ENCODE assay signal across 28 cellular contexts in genomic region chr4:150586162-150586561, GRCh38. TPM values are rescaled to one million over a fixed set of nuclear protein-coding genes. Genes with fewer than 3 reads are reported as not detected.
DNase-seq lines count a peak whose midpoint lies in the region; ATAC-seq and TF ChIP-seq lines count a peak whose summit lies in the region.
"Had no signal": no experiment of that assay in that cellular context is flagged by ENCODE, and none has a peak within 500 bp of the region (broad histone marks: within the 10 kb centered on the region; RNA-seq: fewer than 3 reads in every experiment).

No MANE protein-coding gene starts in this region.

- peak overlapping the region in 1 of 2 experiments; percentile 23; a peak in 1 of 4 replicates for H3K4me3 ChIP-seq in SK-N-SH (ENCODE audit: low read depth in 2 of 2, low read length in 1 of 2)
- H3K4me3 ChIP-seq: gastrocnemius medialis, GM23248, hepatocyte, spleen had no signal

- ATAC-seq in SK-N-SH treated with all-trans-retinoic acid at 6 μM for 48 hours (no peak), GM18505 (IDR thresholded peaks at IDR 0.05; ENCODE audit: unreplicated experiment) (no peak)
- ATAC-seq: gastrocnemius medialis, left colon had no signal

- no peaks in the 10 kb centered on the region for H3K9me3 ChIP-seq in SK-N-SH
- H3K9me3 ChIP-seq: gastrocnemius medialis had no signal

- no peak overlapping the region for H3K9ac ChIP-seq in SK-N-SH
- H3K9ac ChIP-seq: GM23248 had no signal

- TF ChIP-seq POLR2A in GM18505 (IDR thresholded peaks at IDR 0.05; ENCODE audit: borderline replicate concordance, extremely low read depth, insufficient read depth, insufficient read length): no peak

- H3K36me3 ChIP-seq in SK-N-SH (replicated peaks in 1 of 2; ENCODE audit: control insufficient read depth in 1 of 2, insufficient read depth in 2 of 2, low read length in 1 of 2): no peaks in the 10 kb centered on the region
- H3K36me3 ChIP-seq: gastrocnemius medialis had no signal

- no peak for TF ChIP-seq CTCF in SK-N-SH (IDR thresholded peaks at IDR 0.05)
- no peak for TF ChIP-seq CTCF in chondrocyte (IDR thresholded peaks at IDR 0.05)
- TF ChIP-seq CTCF in nephron (IDR thresholded peaks at IDR 0.05; ENCODE audit: unreplicated experiment in 3 of 3): no peak
- TF ChIP-seq CTCF in type B pancreatic cell (conservative IDR thresholded peaks at IDR 0.05): no peak

- H3K27me3 Mint-ChIP-seq in chondrocyte (ENCODE audit: low read depth): no peaks in the 10 kb centered on the region
- peaks cover 79% of the 10 kb centered on the region for H3K27me3 Mint-ChIP-seq in nephron (ENCODE audit: low read depth)
- peaks cover 69% of the 10 kb centered on the region for H3K27me3 Mint-ChIP-seq in type B pancreatic cell
- H3K27me3 Mint-ChIP-seq: activated naive CD4-positive, alpha-beta T cell treated with anti-CD3 and anti-CD28 coated beads, Interleukin-2, amount 50 U/mL, for 24 hours; CD4-positive, alpha-beta T cell had no signal

- H3K4me2 ChIP-seq in SK-N-SH: peak overlapping the region; percentile 91

- H3K4me1 ChIP-seq in SK-N-SH (ENCODE audit: control insufficient read depth in 1 of 2, insufficient read depth in 2 of 2, low read depth in 1 of 2, low read length in 1 of 2): peaks cover 3 to 24% of the 10 kb centered on the region in 2 experiments; a peak in 3 of 4 replicates
- H3K4me1 ChIP-seq: gastrocnemius medialis, spleen had no signal

- H3K4me1 Mint-ChIP-seq in chondrocyte (ENCODE audit: low read depth) (peaks cover 61% of the 10 kb centered on the region), nephron (peaks cover 21% of the 10 kb centered on the region), type B pancreatic cell (ENCODE audit: unreplicated experiment) (peaks cover 20% of the 10 kb centered on the region)
- H3K4me1 Mint-ChIP-seq: activated naive CD4-positive, alpha-beta T cell treated with anti-CD3 and anti-CD28 coated beads, Interleukin-2, amount 50 U/mL, for 24 hours had no signal

- H3K9me3 Mint-ChIP-seq in chondrocyte (ENCODE audit: low read depth): no peaks in the 10 kb centered on the region
- H3K9me3 Mint-ChIP-seq in nephron: no peaks in the 10 kb centered on the region
- no peaks in the 10 kb centered on the region for H3K9me3 Mint-ChIP-seq in type B pancreatic cell
- H3K9me3 Mint-ChIP-seq: activated naive CD4-positive, alpha-beta T cell treated with anti-CD3 and anti-CD28 coated beads, Interleukin-2, amount 50 U/mL, for 24 hours; CD4-positive, alpha-beta T cell had no signal

- H3K36me3 Mint-ChIP-seq in chondrocyte (ENCODE audit: low read depth): no peaks in the 10 kb centered on the region
- H3K36me3 Mint-ChIP-seq in nephron (ENCODE audit: low read depth): peaks cover 37% of the 10 kb centered on the region
- peaks cover 60% of the 10 kb centered on the region for H3K36me3 Mint-ChIP-seq in type B pancreatic cell

- no peak overlapping the region for H3K27ac ChIP-seq in SK-N-SH (ENCODE audit: low read depth in 2 of 2, low read length in 1 of 2)
- H3K27ac ChIP-seq: 22Rv1, gastrocnemius medialis, GM23248, hepatocyte, HL-60, spleen had no signal

- H3K9me2 ChIP-seq in SK-N-SH: no peaks in the 10 kb centered on the region

- POLR2A ChIA-PET in SK-N-SH (lab: Yijun Ruan, JAX): no interaction called here

- peaks cover 24% of the 10 kb centered on the region for H3K79me2 ChIP-seq in SK-N-SH (ENCODE audit: insufficient read depth)

- no peaks in the 10 kb centered on the region for H3F3A ChIP-seq in SK-N-SH (replicated peaks; ENCODE audit: insufficient read depth)

- peak overlapping the region; percentile 19; the same call in 1 of the 2 replicates for H2AFZ ChIP-seq in SK-N-SH (ENCODE audit: low read depth)
- H2AFZ ChIP-seq: GM23248, hepatocyte had no signal

- no peaks in the 10 kb centered on the region for H3K27me3 ChIP-seq in SK-N-SH (ENCODE audit: insufficient read depth)
- H3K27me3 ChIP-seq: gastrocnemius medialis, spleen had no signal

- TF ChIP-seq EP300 in SK-N-SH (IDR thresholded peaks at IDR 0.05; ENCODE audit: borderline replicate concordance in 1 of 2, low read depth in 1 of 2, low read length in 1 of 2): no peak

- CTCF ChIA-PET in SK-N-SH (lab: Yijun Ruan, JAX): interaction anchor here (0.8 kb wide), 1 partner anchor 71 kb away, joined by 3 read pairs; no protein-coding TSS in a partner anchor

- H3K4me3 Mint-ChIP-seq in chondrocyte (ENCODE audit: unreplicated experiment) (peak overlapping the region; percentile 68), nephron (peak overlapping the region; percentile 79 to 87 (median 80)), type B pancreatic cell (peak overlapping the region; percentile 90)
- H3K4me3 Mint-ChIP-seq: activated naive CD4-positive, alpha-beta T cell treated with anti-CD3 and anti-CD28 coated beads, Interleukin-2, amount 50 U/mL, for 24 hours; CD4-positive, alpha-beta T cell had no signal

- no peak for DNase-seq in SK-N-SH
- DNase-seq in chondrocyte (ENCODE audit: low spot score): no peak
- DNase-seq in type B pancreatic cell (ENCODE audit: extremely low spot score, unreplicated experiment): no peak
- DNase-seq in HK-2 (ENCODE audit: unreplicated experiment): no peak
- DNase-seq in NCI-H187 treated with DMSO at 0.1 percent for 48 hours (lab: John Stamatoyannopoulos, UW): no peak
- DNase-seq: activated CD4-positive, alpha-beta T cell treated with anti-CD3 and anti-CD28 coated beads, Interleukin-2, amount 50 U/mL, for 48 hours; anterior cingulate cortex; CD4-positive, alpha-beta T cell; EL; gastrocnemius medialis; GM23248; left colon; mammary epithelial cell; NCI-H1694 treated with DMSO at 0.1 percent for 48 hours; NCI-H524; occipital lobe; SIG-M5; spleen; stimulated activated CD4-positive, alpha-beta T cell treated with anti-CD3 and anti-CD28 coated beads, Interleukin-2, amount 100 ng/mL, for 48 hours had no signal

- H3K27ac Mint-ChIP-seq in chondrocyte (ENCODE audit: unreplicated experiment) (no peak overlapping the region), nephron (peak overlapping the region in 1 of 3 experiments; percentile 82), type B pancreatic cell (peak overlapping the region; percentile 71)
- H3K27ac Mint-ChIP-seq: CD4-positive, alpha-beta T cell had no signal

- H4K20me1 ChIP-seq in SK-N-SH (ENCODE audit: insufficient read depth): no peaks in the 10 kb centered on the region

- no peak for TF ChIP-seq RAD21 in SK-N-SH (IDR thresholded peaks at IDR 0.05; ENCODE audit: low read length)

TF ChIP-seq in SK-N-SH, 30 proteins besides CTCF, POLR2A, EP300 and RAD21 (continues in another document):
- no peak for TF ChIP-seq NRF1 (IDR thresholded peaks at IDR 0.05; ENCODE audit: low read depth, low read length)
- TF ChIP-seq FOXJ3 (CRISPR knock-in tag; IDR thresholded peaks at IDR 0.05): no peak
- no peak for TF ChIP-seq POLR2AphosphoS5 (IDR thresholded peaks at IDR 0.05; ENCODE audit: low read depth, low read length)
- no peak for TF ChIP-seq FOSL2 (IDR thresholded peaks at IDR 0.05; ENCODE audit: borderline replicate concordance, low read depth)
- TF ChIP-seq USF2 (IDR thresholded peaks at IDR 0.05; ENCODE audit: borderline replicate concordance, low read depth, low read length): no peak

TF ChIP-seq in SK-N-SH treated with all-trans-retinoic acid at 6 μM for 48 hours, 23 proteins besides CTCF, POLR2A, EP300 and RAD21:
- TF ChIP-seq RARB (CRISPR knock-in tag; IDR thresholded peaks at IDR 0.05): no peak
- no peak for TF ChIP-seq OSR1 (CRISPR knock-in tag; IDR thresholded peaks at IDR 0.05)
- TF ChIP-seq SNAI2 (CRISPR knock-in tag; IDR thresholded peaks at IDR 0.05): no peak
- TF ChIP-seq ZNF70 (CRISPR knock-in tag; IDR thresholded peaks at IDR 0.05): no peak
- no peak for TF ChIP-seq ARNTL (CRISPR knock-in tag; IDR thresholded peaks at IDR 0.05; ENCODE audit: borderline replicate concordance, low read depth)
- TF ChIP-seq ESRRG (CRISPR knock-in tag; IDR thresholded peaks at IDR 0.05): no peak
- TF ChIP-seq ZNF565 (CRISPR knock-in tag; conservative IDR thresholded peaks at IDR 0.05; ENCODE audit: low read depth): no peak
- TF ChIP-seq ZFP3 (CRISPR knock-in tag; IDR thresholded peaks at IDR 0.05): no peak
- TF ChIP-seq TOX (CRISPR knock-in tag; IDR thresholded peaks at IDR 0.05; ENCODE audit: borderline replicate concordance): no peak

RNA-seq across cellular contexts. Expression of gene MAB21L2, which starts 4.2 kb away (rescaled TPM):
- polyA plus RNA-seq in SK-N-SH (2012; rRNA removed): 0.92 and 1.2 TPM in 2 replicates
- 0.90 and 1.3 TPM in 2 replicates for polyA plus RNA-seq in SK-N-SH (2012; cell fraction: cytosol; rRNA removed)
- polyA plus RNA-seq in SK-N-SH (2012; cell fraction: nucleus; rRNA removed): 0.36 and 0.74 TPM in 2 replicates
- total RNA-seq in chondrocyte (4.2 to 48.3 TPM (median 4.6 TPM) in 3 replicates), type B pancreatic cell (ENCODE audit: low replicate concordance) (0.55 and 114 TPM in 2 replicates)
- total RNA-seq: CD4-positive, alpha-beta T cell; GM23248; mammary epithelial cell; occipital lobe; renal cortical epithelial cell; spleen; ureter had no signal
- polyA plus RNA-seq: GM23248, mammary epithelial cell, spleen had no signal
